In the genomic region with DNA sequence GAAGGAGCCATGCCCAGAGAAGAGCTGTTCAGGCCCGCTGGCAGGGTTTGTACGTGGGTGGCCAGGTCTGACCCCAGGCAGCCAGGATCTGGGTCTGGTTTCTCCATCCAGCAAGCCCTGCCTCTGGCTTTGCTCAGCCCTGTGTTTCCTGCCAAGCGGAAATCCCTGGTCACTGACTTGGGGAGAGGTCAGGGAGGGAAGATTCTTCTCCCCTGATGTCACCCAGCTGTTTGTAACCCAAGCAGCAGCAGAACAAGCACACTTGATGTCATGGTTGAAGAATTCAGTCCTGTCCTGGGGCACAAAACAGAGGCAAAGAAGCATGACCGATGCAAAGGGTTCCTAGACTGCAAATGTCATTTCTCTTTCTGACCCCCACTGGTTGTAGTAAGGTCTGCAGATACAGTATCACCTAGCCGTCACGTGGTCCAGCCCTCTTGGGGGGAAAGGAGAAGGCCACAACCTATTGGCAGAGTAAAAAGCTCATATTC, we compare ENCODE assay signal across 1 cellular context.
TF ChIP-seq lines count a peak whose summit lies in the region.

No MANE protein-coding gene starts in this region.

TF ChIP-seq in IMR-90, 13 proteins besides CTCF, POLR2A, EP300 and RAD21:
- TF ChIP-seq MXI1 (IDR thresholded peaks at IDR 0.05; ENCODE audit: borderline replicate concordance, low read depth, low read length) (no peak), SMC3 (IDR thresholded peaks at IDR 0.05; ENCODE audit: low read depth, low read length) (no peak), MAZ (IDR thresholded peaks at IDR 0.05; ENCODE audit: borderline replicate concordance, low read depth, low read length) (peak; percentile 79; the same call in 1 of the 2 replicates), CHD1 (IDR thresholded peaks at IDR 0.05; ENCODE audit: low read depth, low read length) (0 out of 2 replicates have a peak, but pooled peaks have one; percentile 51), CEBPB (IDR thresholded peaks at IDR 0.05; ENCODE audit: low read depth, low read length) (peak; percentile 77), BHLHE40 (IDR thresholded peaks at IDR 0.05; ENCODE audit: low read depth, low read length) (0 out of 2 replicates have a peak, but pooled peaks have one; percentile 34), RCOR1 (IDR thresholded peaks at IDR 0.05; ENCODE audit: insufficient replicate concordance, low read length) (no peak), RFX5 (IDR thresholded peaks at IDR 0.05; ENCODE audit: low read depth, low read length) (no peak), FOS (IDR thresholded peaks at IDR 0.05; ENCODE audit: low read depth, low read length) (peak; percentile 39), MAFK (IDR thresholded peaks at IDR 0.05; ENCODE audit: low read depth, low read length) (peak; percentile 16; the same call in 1 of the 2 replicates), NFE2L2 (IDR thresholded peaks at IDR 0.05; ENCODE audit: low read depth, low read length) (peak; percentile 26; the same call in 1 of the 2 replicates)
- TF ChIP-seq, protein P1, sequence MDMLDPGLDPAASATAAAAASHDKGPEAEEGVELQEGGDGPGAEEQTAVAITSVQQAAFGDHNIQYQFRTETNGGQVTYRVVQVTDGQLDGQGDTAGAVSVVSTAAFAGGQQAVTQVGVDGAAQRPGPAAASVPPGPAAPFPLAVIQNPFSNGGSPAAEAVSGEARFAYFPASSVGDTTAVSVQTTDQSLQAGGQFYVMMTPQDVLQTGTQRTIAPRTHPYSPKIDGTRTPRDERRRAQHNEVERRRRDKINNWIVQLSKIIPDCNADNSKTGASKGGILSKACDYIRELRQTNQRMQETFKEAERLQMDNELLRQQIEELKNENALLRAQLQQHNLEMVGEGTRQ (IDR thresholded peaks at IDR 0.05; ENCODE audit: low read depth, low read length) = peak; percentile 78
- TF ChIP-seq, protein P2, sequence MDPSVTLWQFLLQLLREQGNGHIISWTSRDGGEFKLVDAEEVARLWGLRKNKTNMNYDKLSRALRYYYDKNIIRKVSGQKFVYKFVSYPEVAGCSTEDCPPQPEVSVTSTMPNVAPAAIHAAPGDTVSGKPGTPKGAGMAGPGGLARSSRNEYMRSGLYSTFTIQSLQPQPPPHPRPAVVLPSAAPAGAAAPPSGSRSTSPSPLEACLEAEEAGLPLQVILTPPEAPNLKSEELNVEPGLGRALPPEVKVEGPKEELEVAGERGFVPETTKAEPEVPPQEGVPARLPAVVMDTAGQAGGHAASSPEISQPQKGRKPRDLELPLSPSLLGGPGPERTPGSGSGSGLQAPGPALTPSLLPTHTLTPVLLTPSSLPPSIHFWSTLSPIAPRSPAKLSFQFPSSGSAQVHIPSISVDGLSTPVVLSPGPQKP (IDR thresholded peaks at IDR 0.05; ENCODE audit: borderline replicate concordance, low read depth, low read length) = no peak
